Comparison of ENCODE assay signal across 8 cellular contexts in the genomic region with DNA sequence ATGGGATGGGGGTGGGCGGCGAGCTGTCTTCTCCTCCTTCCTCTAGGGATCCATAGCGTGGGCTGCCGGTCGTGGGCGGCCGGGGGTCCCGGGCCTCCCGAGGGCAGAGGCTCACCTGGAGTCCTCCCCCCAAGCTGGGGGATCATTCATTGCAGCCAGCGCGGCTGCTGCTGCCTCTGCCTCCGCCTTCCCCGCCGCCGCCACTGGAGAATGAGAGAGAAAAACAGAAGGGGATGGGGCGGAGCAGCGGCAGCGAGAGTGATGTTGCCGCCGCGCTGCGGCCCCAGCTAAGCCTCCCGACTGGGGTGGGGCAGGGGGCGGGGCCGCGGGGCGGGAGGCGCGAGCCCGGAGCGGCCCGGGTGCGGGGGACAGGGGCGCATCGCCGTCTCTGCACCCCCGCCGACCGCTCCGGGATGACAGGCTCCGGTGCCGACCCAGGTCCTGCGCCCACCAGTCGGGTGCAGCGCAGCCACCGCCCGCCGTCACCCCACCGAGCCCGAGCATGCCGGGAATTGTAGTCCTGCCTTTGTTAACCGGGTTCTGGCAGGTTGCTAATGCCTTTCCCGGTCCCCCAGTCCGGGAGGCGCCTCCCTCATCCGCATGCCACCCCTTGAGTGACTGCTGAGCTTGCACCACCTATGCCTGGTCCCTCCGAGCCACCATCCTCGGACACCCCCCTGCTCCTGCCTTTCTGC. TPM values are rescaled to one million over a fixed set of nuclear protein-coding genes. Genes with fewer than 3 reads are reported as not detected.
DNase-seq lines count a peak whose midpoint lies in the region; ATAC-seq and TF ChIP-seq lines count a peak whose summit lies in the region.

Gene KIF3C (minus strand): TSS at position 225 of the 695 bp plus-strand sequence. CDS start 580 bp downstream, outside the sequence.

- no peaks in the 10 kb centered on the region for H3K27me3 ChIP-seq in smooth muscle cell (ENCODE audit: low read depth)

- H3K36me3 ChIP-seq in smooth muscle cell (ENCODE audit: low read depth), result no peaks in the 10 kb centered on the region

- H3K79me2 ChIP-seq in smooth muscle cell (ENCODE audit: low read depth), result peaks cover 23% of the 10 kb centered on the region

- peaks cover 42% of the 10 kb centered on the region for H3K4me1 Mint-ChIP-seq in WTC11

- peaks cover 12% of the 10 kb centered on the region for H3K36me3 Mint-ChIP-seq in WTC11

- TF ChIP-seq CTCF in GM12865 (IDR thresholded peaks at IDR 0.05; ENCODE audit: insufficient read depth, low read depth, low read length, missing control alignments) (no peak), WTC11 (IDR thresholded peaks at IDR 0.05) (no peak), cardiac fibroblast (IDR thresholded peaks at IDR 0.05; ENCODE audit: low read depth, low read length) (no peak), smooth muscle cell (IDR thresholded peaks at IDR 0.05; ENCODE audit: borderline replicate concordance, insufficient read depth, poor library complexity, severe bottlenecking) (no peak)

- H3K27me3 Mint-ChIP-seq in WTC11 (ENCODE audit: low read depth), result no peaks in the 10 kb centered on the region; the same call in 1 of the 2 replicates

- 1% methylated on average over 30 of the region's 58 CpGs for WGBS in smooth muscle cell (ENCODE audit: low lambda C conversion rate)

- H4K20me1 ChIP-seq in smooth muscle cell (ENCODE audit: low read depth), result peaks cover 11% of the 10 kb centered on the region

- peak within 1 kb of the TSS; percentile 97 for H2AFZ ChIP-seq in smooth muscle cell (ENCODE audit: low read depth)

- CTCF ChIA-PET in WTC11 (lab: Charles Lee), result interaction anchor here (0.7 to 3.3 kb wide), 8 partner anchors 8 to 620 kb away, joined by 3 to 17 read pairs (median 4); partner anchors contain the start of genes HADHA and HADHB

- H3K4me3 ChIP-seq in GM12865 (ENCODE audit: low read depth, low read length) (peak within 1 kb of the TSS; percentile 69), cardiac fibroblast (replicated peaks in 1 of 2; ENCODE audit: low read depth in 2 of 2, low read length in 2 of 2) (peak within 1 kb of the TSS; percentile 80 to 83), smooth muscle cell (peak within 1 kb of the TSS; percentile 88)

- ATAC-seq in HG02938 (IDR thresholded peaks at IDR 0.05; ENCODE audit: unreplicated experiment), result peak; percentile 62
- ATAC-seq in WTC11, result peak; percentile 82

- H3K4me1 ChIP-seq in smooth muscle cell (ENCODE audit: low read depth), result peaks cover 22% of the 10 kb centered on the region

- no peaks in the 10 kb centered on the region for H3K9me3 ChIP-seq in smooth muscle cell (replicated peaks; ENCODE audit: low read depth)

- peak within 1 kb of the TSS; percentile 43 for H3K9ac ChIP-seq in smooth muscle cell (ENCODE audit: low read depth)

- peak within 1 kb of the TSS; percentile 95 for H3K27ac Mint-ChIP-seq in WTC11

- peak within 1 kb of the TSS; percentile 99 for H3K4me2 ChIP-seq in smooth muscle cell

- H3K4me3 Mint-ChIP-seq in WTC11, result peak within 1 kb of the TSS; percentile 85

- no peak within 1 kb of the TSS for H3K27ac ChIP-seq in smooth muscle cell (ENCODE audit: low read depth)

- peaks cover 8% of the 10 kb centered on the region for H3F3A ChIP-seq in smooth muscle cell (ENCODE audit: low read depth)

- POLR2A ChIA-PET in WTC11 (lab: Charles Lee), result interaction anchor here (0.6 to 2.0 kb wide), 4 partner anchors 51 to 130 kb away, joined by 3 to 11 read pairs (median 4); partner anchors contain the start of gene RAB10

- peak; percentile 67 for DNase-seq in GM12865 (ENCODE audit: low read depth)
- peak; percentile 87 for DNase-seq in NCI-H2171 (lab: John Stamatoyannopoulos, UW)
- peak; percentile 89 for DNase-seq in WTC11 (ENCODE audit: low spot score)
- peak; percentile 57 to 72 for DNase-seq in cardiac fibroblast (ENCODE audit: low read depth in 2 of 2)
- DNase-seq in iPS-NIHi7 (ENCODE audit: extremely low spot score), result peak; percentile 89
- DNase-seq in smooth muscle cell (lab: John Stamatoyannopoulos, UW; ENCODE audit: unreplicated experiment), result peak; percentile 35
- DNase-seq in dedifferentiated amniotic fluid mesenchymal stem cell (ENCODE audit: extremely low spot score), result no peak

- H3K9me3 Mint-ChIP-seq in WTC11, result no peaks in the 10 kb centered on the region

TF ChIP-seq in WTC11, 78 proteins besides CTCF, POLR2A, EP300 and RAD21:
- TF ChIP-seq NR2C2 (CRISPR knock-in tag; IDR thresholded peaks at IDR 0.05) (no peak), HMGXB4 (CRISPR knock-in tag; IDR thresholded peaks at IDR 0.05) (0 out of 2 replicates have a peak, but pooled peaks have one; percentile 42), ATF3 (CRISPR knock-in tag; conservative IDR thresholded peaks at IDR 0.05) (no peak)

RNA-seq across cellular contexts. Expression of gene KIF3C, which starts in this region (rescaled TPM):
- total RNA-seq in WTC11 (2021), result 48.1 to 60.1 TPM (median 55.8 TPM) in 3 replicates
- 13.0 and 14.7 TPM in 2 replicates for total RNA-seq in smooth muscle cell
- 18.9 and 21.2 TPM in 2 replicates for polyA plus RNA-seq in smooth muscle cell
